ENCODE assay signal across 22 cellular contexts in the genomic region with DNA sequence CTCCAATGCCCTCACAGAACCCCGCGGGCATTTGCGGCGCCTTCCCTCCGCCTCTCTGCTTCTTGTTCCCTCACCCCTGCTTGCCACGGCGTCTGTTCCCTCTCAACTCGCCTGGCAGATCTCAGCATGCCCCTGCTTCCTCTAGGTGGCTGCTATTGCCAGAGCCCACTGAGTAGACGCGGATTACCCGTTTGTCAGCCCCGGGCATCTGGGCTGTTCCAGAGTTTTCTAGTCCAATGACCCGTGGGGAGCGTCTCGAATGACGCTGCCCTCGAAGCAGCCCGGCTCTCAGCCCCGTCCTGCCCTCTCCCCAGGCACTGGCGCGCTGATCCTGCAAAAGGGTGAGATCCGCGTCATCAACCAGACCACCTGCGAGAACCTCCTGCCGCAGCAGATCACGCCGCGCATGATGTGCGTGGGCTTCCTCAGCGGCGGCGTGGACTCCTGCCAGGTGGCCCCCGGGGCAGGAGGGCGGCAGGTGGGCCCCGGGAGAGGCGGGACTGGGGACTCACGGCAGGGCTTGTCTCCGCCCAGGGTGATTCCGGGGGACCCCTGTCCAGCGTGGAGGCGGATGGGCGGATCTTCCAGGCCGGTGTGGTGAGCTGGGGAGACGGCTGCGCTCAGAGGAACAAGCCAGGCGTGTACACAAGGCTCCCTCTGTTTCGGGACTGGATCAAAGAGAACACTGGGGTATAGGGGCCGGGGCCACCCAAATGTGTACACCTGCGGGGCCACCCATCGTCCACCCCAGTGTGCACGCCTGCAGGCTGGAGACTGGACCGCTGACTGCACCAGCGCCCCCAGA. TPM values are rescaled to one million over a fixed set of nuclear protein-coding genes. Genes with fewer than 3 reads are reported as not detected.
DNase-seq lines count a peak whose midpoint lies in the region; ATAC-seq and TF ChIP-seq lines count a peak whose summit lies in the region.
"Had no signal": no experiment of that assay in that cellular context is flagged by ENCODE, and none has a peak within 500 bp of the region (broad histone marks: within the 10 kb centered on the region; RNA-seq: fewer than 3 reads in every experiment).

No MANE protein-coding gene starts in this region.

- POLR2A ChIA-PET in activated CD4-positive, alpha-beta T cell treated with anti-CD3 and anti-CD28 coated beads, Interleukin-2, amount 10 ng/mL, durations not matched to agents 7 days and 5 days (lab: Charles Lee): no interaction called here

- no peaks in the 10 kb centered on the region for H3K4me1 Mint-ChIP-seq in activated CD4-positive, alpha-beta T cell treated with anti-CD3 and anti-CD28 coated beads, Interleukin-2, amount 10 ng/mL, durations not matched to agents 7 days and 5 days
- H3K4me1 Mint-ChIP-seq: activated CD4-positive, alpha-beta T cell treated with anti-CD3 and anti-CD28 coated beads, Interleukin-2, amount 10 ng/mL, durations not matched to agents 24 days and 14 days; activated naive CD8-positive, alpha-beta T cell treated with anti-CD3 and anti-CD28 coated beads for 36 hours; CD4-positive, alpha-beta memory T cell had no signal

- H3K27ac ChIP-seq in right atrium auricular region: no peak overlapping the region
- no peak overlapping the region for H3K27ac ChIP-seq in colonic mucosa
- no peak overlapping the region for H3K27ac ChIP-seq in upper lobe of right lung
- H3K27ac ChIP-seq: esophagus muscularis mucosa, GM23248, PC-9 had no signal

- H3K27me3 Mint-ChIP-seq in activated CD4-positive, alpha-beta T cell treated with anti-CD3 and anti-CD28 coated beads, Interleukin-2, amount 10 ng/mL, durations not matched to agents 7 days and 5 days: no peaks in the 10 kb centered on the region
- H3K27me3 Mint-ChIP-seq: activated naive CD8-positive, alpha-beta T cell treated with anti-CD3 and anti-CD28 coated beads for 36 hours; stimulated activated naive B cell treated with anti-CD40 and anti-IgM and Interleukin-4, amounts not matched to agents 10 μg/mL and 1 μg/mL and 100 μg/mL, for 72 hours had no signal

- no peak overlapping the region for H3K4me3 ChIP-seq in right atrium auricular region
- H3K4me3 ChIP-seq in colonic mucosa: no peak overlapping the region
- no peak overlapping the region for H3K4me3 ChIP-seq in mucosa of descending colon
- no peak overlapping the region for H3K4me3 ChIP-seq in upper lobe of right lung
- H3K4me3 ChIP-seq: esophagus muscularis mucosa, GM23248, PC-9 had no signal

- no peak overlapping the region for H3K27ac Mint-ChIP-seq in activated CD4-positive, alpha-beta T cell treated with anti-CD3 and anti-CD28 coated beads, Interleukin-2, amount 10 ng/mL, durations not matched to agents 7 days and 5 days
- H3K27ac Mint-ChIP-seq: activated CD4-positive, alpha-beta T cell treated with anti-CD3 and anti-CD28 coated beads, Interleukin-2, amount 10 ng/mL, durations not matched to agents 24 days and 14 days; activated naive CD8-positive, alpha-beta T cell treated with anti-CD3 and anti-CD28 coated beads for 36 hours; CD4-positive, alpha-beta memory T cell; stimulated activated naive B cell treated with anti-CD40 and anti-IgM and Interleukin-4, amounts not matched to agents 10 μg/mL and 1 μg/mL and 100 μg/mL, for 72 hours had no signal

- no peak for ATAC-seq in Right ventricle myocardium superior (ENCODE audit: poor library complexity)
- no peak for ATAC-seq in mucosa of descending colon
- no peak for ATAC-seq in upper lobe of right lung
- ATAC-seq: stimulated activated naive B cell treated with anti-CD40 and anti-IgM and Interleukin-4, amounts not matched to agents 10 μg/mL and 1 μg/mL and 100 μg/mL, for 72 hours had no signal

- intact Hi-C loops in Right ventricle myocardium superior (cut with DNase I): no loop called here
- intact Hi-C loops in colonic mucosa (cut with DNase I): no loop called here
- intact Hi-C loops in mucosa of descending colon (cut with DNase I, micrococcal nuclease): no loop called here
- intact Hi-C loops in upper lobe of right lung (cut with DNase I): no loop called here

- no peaks in the 10 kb centered on the region for H3K36me3 Mint-ChIP-seq in activated CD4-positive, alpha-beta T cell treated with anti-CD3 and anti-CD28 coated beads, Interleukin-2, amount 10 ng/mL, durations not matched to agents 7 days and 5 days (ENCODE audit: low read depth)
- H3K36me3 Mint-ChIP-seq: activated naive CD8-positive, alpha-beta T cell treated with anti-CD3 and anti-CD28 coated beads for 36 hours; brain; CD4-positive, alpha-beta memory T cell; naive B cell had no signal

- no peak overlapping the region for H3K4me3 Mint-ChIP-seq in activated CD4-positive, alpha-beta T cell treated with anti-CD3 and anti-CD28 coated beads, Interleukin-2, amount 10 ng/mL, durations not matched to agents 7 days and 5 days
- H3K4me3 Mint-ChIP-seq: activated CD4-positive, alpha-beta T cell treated with anti-CD3 and anti-CD28 coated beads, Interleukin-2, amount 10 ng/mL, durations not matched to agents 24 days and 14 days; activated naive CD8-positive, alpha-beta T cell treated with anti-CD3 and anti-CD28 coated beads for 36 hours; brain; CD4-positive, alpha-beta memory T cell; naive B cell; stimulated activated naive B cell treated with anti-CD40 and anti-IgM and Interleukin-4, amounts not matched to agents 10 μg/mL and 1 μg/mL and 100 μg/mL, for 72 hours had no signal

- no peaks in the 10 kb centered on the region for H3K36me3 ChIP-seq in right atrium auricular region
- peaks cover 4% of the 10 kb centered on the region for H3K36me3 ChIP-seq in colonic mucosa
- H3K36me3 ChIP-seq in mucosa of descending colon (ENCODE audit: low read depth): peaks cover 6% of the 10 kb centered on the region
- no peaks in the 10 kb centered on the region for H3K36me3 ChIP-seq in upper lobe of right lung
- H3K36me3 ChIP-seq: esophagus muscularis mucosa had no signal

- TF ChIP-seq CTCF in right atrium auricular region (IDR thresholded peaks at IDR 0.05) (no peak), colonic mucosa (IDR thresholded peaks at IDR 0.05) (no peak), mucosa of descending colon (IDR thresholded peaks at IDR 0.05) (no peak), upper lobe of right lung (IDR thresholded peaks at IDR 0.05) (no peak)

- CTCF ChIA-PET in activated CD4-positive, alpha-beta T cell treated with anti-CD3 and anti-CD28 coated beads, Interleukin-2, amount 10 ng/mL, durations not matched to agents 7 days and 5 days (lab: Charles Lee): no interaction called here

- H3K9ac ChIP-seq in colonic mucosa (ENCODE audit: low read depth in 2 of 2, low read length in 2 of 2): no peak overlapping the region
- H3K9ac ChIP-seq: GM23248 had no signal

- H3K9me3 Mint-ChIP-seq in activated CD4-positive, alpha-beta T cell treated with anti-CD3 and anti-CD28 coated beads, Interleukin-2, amount 10 ng/mL, durations not matched to agents 7 days and 5 days: no peaks in the 10 kb centered on the region
- H3K9me3 Mint-ChIP-seq: activated CD4-positive, alpha-beta T cell treated with anti-CD3 and anti-CD28 coated beads, Interleukin-2, amount 10 ng/mL, durations not matched to agents 24 days and 14 days; activated naive CD8-positive, alpha-beta T cell treated with anti-CD3 and anti-CD28 coated beads for 36 hours; naive B cell; stimulated activated naive B cell treated with anti-CD40 and anti-IgM and Interleukin-4, amounts not matched to agents 10 μg/mL and 1 μg/mL and 100 μg/mL, for 72 hours had no signal

- H3K9me3 ChIP-seq in right atrium auricular region (no peaks in the 10 kb centered on the region), colonic mucosa (no peaks in the 10 kb centered on the region), mucosa of descending colon (no peaks in the 10 kb centered on the region), upper lobe of right lung (no peaks in the 10 kb centered on the region)
- H3K9me3 ChIP-seq: esophagus muscularis mucosa had no signal

- peak; percentile 54 for DNase-seq in right atrium auricular region (ENCODE audit: low spot score)
- no peak for DNase-seq in Right ventricle myocardium superior
- DNase-seq in colonic mucosa: peak; percentile 17
- DNase-seq in mucosa of descending colon: peak in 2 of 3 donors; percentile 2 to 35
- peak; percentile 57 for DNase-seq in upper lobe of right lung
- DNase-seq in epidermal melanocyte (ENCODE audit: insufficient read length, low spot score): no peak
- no peak for DNase-seq in GOT3 (lab: John Stamatoyannopoulos, UW)
- no peak for DNase-seq in activated CD4-positive, alpha-beta T cell treated with anti-CD3 and anti-CD28 coated beads, Interleukin-2, amount 10 ng/mL, durations not matched to agents 7 days and 5 days
- DNase-seq: activated CD4-positive, alpha-beta T cell treated with anti-CD3 and anti-CD28 coated beads, Interleukin-2, amount 10 ng/mL, durations not matched to agents 24 days and 14 days; activated naive CD8-positive, alpha-beta T cell treated with anti-CD3 and anti-CD28 coated beads for 36 hours; CD4-positive, alpha-beta memory T cell; dermis blood vessel endothelial cell; GM23248; naive B cell; NCI-H2171; NCI-H774; PC-9; stimulated activated CD4-positive, alpha-beta T cell treated with anti-CD3 and anti-CD28 coated beads, Interleukin-12 subunit alpha, Interleukin-12 subunit beta, amount 100 ng/mL, for 4 hours; stimulated activated naive B cell treated with anti-CD40 and anti-IgM and Interleukin-4, amounts not matched to agents 10 μg/mL and 1 μg/mL and 100 μg/mL, for 72 hours had no signal

- H3K27me3 ChIP-seq in right atrium auricular region (no peaks in the 10 kb centered on the region), colonic mucosa (no peaks in the 10 kb centered on the region), upper lobe of right lung (no peaks in the 10 kb centered on the region)

- H3K4me1 ChIP-seq in right atrium auricular region (peaks cover 0 to 9% of the 10 kb centered on the region in 2 donors), colonic mucosa (no peaks in the 10 kb centered on the region), mucosa of descending colon (ENCODE audit: low read depth) (no peaks in the 10 kb centered on the region), upper lobe of right lung (peaks cover 8% of the 10 kb centered on the region)

RNA-seq across cellular contexts. Expression of gene ST14, which starts 49.7 kb away (rescaled TPM):
- 1 to 10 TPM in 1 of 2 donors, under 1 TPM in 1; 0.85 to 6.0 TPM for total RNA-seq in right atrium auricular region
- total RNA-seq in Right ventricle myocardium superior: 1.8 TPM
- total RNA-seq in colonic mucosa: 100 to 1,000 TPM; 537 to 604 TPM
- 100 to 1,000 TPM; 260 to 622 (median 508) TPM for total RNA-seq in mucosa of descending colon
- 59.1 TPM for total RNA-seq in upper lobe of right lung
- not detected for total RNA-seq in activated CD4-positive, alpha-beta T cell treated with anti-CD3 and anti-CD28 coated beads, Interleukin-2, amount 10 ng/mL, durations not matched to agents 7 days and 5 days
- total RNA-seq: activated CD4-positive, alpha-beta T cell treated with anti-CD3 and anti-CD28 coated beads, Interleukin-2, amount 10 ng/mL, durations not matched to agents 24 days and 14 days; GM23248; LHCN-M2 had no signal

Comparison
In these comparisons a context has a peak if more than half of its experiments do, and no peak if none do; other contexts are left out.
1. DNase-seq: peak in right atrium auricular region (single experiment), colonic mucosa (single experiment), mucosa of descending colon (2 of 3) and upper lobe of right lung (single experiment); none in Right ventricle myocardium superior (single experiment), epidermal melanocyte (single experiment), GOT3 (single experiment) and activated CD4-positive, alpha-beta T cell treated with anti-CD3 and anti-CD28 coated beads, Interleukin-2, amount 10 ng/mL, durations not matched to agents 7 days and 5 days (single experiment).